Comparison of ENCODE assay signal across 8 cellular contexts in genomic region chrX:38806875-38807601, GRCh38. TPM values are rescaled to one million over a fixed set of nuclear protein-coding genes. Genes with fewer than 3 reads are reported as not detected.
DNase-seq lines count a peak whose midpoint lies in the region; ATAC-seq, FAIRE-seq and TF ChIP-seq lines count a peak whose summit lies in the region.

No MANE protein-coding gene starts in this region.

- no peak for TF ChIP-seq RAD21 in A549 (conservative IDR thresholded peaks at IDR 0.05 in 1 of 2, IDR thresholded peaks at IDR 0.05 in 1 of 2)

- TF ChIP-seq EP300 in A549 (IDR thresholded peaks at IDR 0.05) = no peak

- peak; percentile 61 for FAIRE-seq in A549 (lab: Jason Lieb, UNC)

- no peak for DNase-seq in A549 (ENCODE audit: low read depth in 1 of 2, low spot score in 1 of 2)
- DNase-seq in HAP-1 (ENCODE audit: low spot score in 2 of 2) = peak; percentile 32 to 40
- DNase-seq in astrocyte of the cerebellum (ENCODE audit: low read depth) = no peak
- DNase-seq in lung (ENCODE audit: low spot score) = no peak
- no peak for DNase-seq in NCI-H446 treated with DMSO at 0.1 percent for 48 hours (lab: John Stamatoyannopoulos, UW)
- DNase-seq in left colon = no peak

- CTCF ChIA-PET in A549 (lab: Yijun Ruan, JAX) = no interaction called here

- H3K4me1 ChIP-seq in A549 (peaks cover 31% of the 10 kb centered on the region), HAP-1 (peaks cover 18% of the 10 kb centered on the region), lung (ENCODE audit: control insufficient read depth in 2 of 2, insufficient read depth in 2 of 2, low read length in 2 of 2) (peaks cover 0 to 2% of the 10 kb centered on the region in 2 donors)

- no peak for ATAC-seq in A549
- ATAC-seq in lung (ENCODE audit: insufficient read depth, low FRiP score) = no peak
- no peak for ATAC-seq in HG03342 (IDR thresholded peaks at IDR 0.05; ENCODE audit: unreplicated experiment)
- ATAC-seq in GM18517 (IDR thresholded peaks at IDR 0.05; ENCODE audit: unreplicated experiment) = no peak
- no peak for ATAC-seq in left colon

- peaks cover 31% of the 10 kb centered on the region for H3K36me3 ChIP-seq in HAP-1 (replicated peaks)
- peaks cover 0 to 5% of the 10 kb centered on the region in 2 donors for H3K36me3 ChIP-seq in lung (ENCODE audit: control insufficient read depth in 2 of 2, insufficient read depth in 2 of 2, low read length in 2 of 2)

- H3K27ac ChIP-seq in A549 (peak overlapping the region; percentile 98 to 100), lung (ENCODE audit: low read depth in 1 of 2, low read length in 1 of 2) (peak overlapping the region; percentile 45 to 58)

- 50% methylated on average over 7 of the region's 7 CpGs for WGBS in A549 (ENCODE audit: missing lambda C conversion rate)
- WGBS in lung, 2 donors = 22 to 48% methylated on average over 7 of the region's 7 CpGs

- TF ChIP-seq POLR2A in A549 (IDR thresholded peaks at IDR 0.05; ENCODE audit: low read length) = no peak

- H3K27me3 ChIP-seq in HAP-1 (ENCODE audit: low read depth) = no peaks in the 10 kb centered on the region
- H3K27me3 ChIP-seq in lung (ENCODE audit: control insufficient read depth, insufficient read depth) = no peaks in the 10 kb centered on the region

- H3K4me3 ChIP-seq in A549 = peak overlapping the region; percentile 78
- peak overlapping the region; percentile 91 for H3K4me3 ChIP-seq in HAP-1
- H3K4me3 ChIP-seq in astrocyte of the cerebellum (ENCODE audit: low read depth, low read length) = peak overlapping the region; percentile 62
- no peak overlapping the region for H3K4me3 ChIP-seq in lung

- in situ Hi-C loops in HAP-1 (cut with MboI; ENCODE audit: low sequenced_read_pairs) = no loop called here
- in situ Hi-C loops in astrocyte of the cerebellum (cut with HindIII; ENCODE audit: low sequenced_read_pairs) = no loop called here

- peak overlapping the region; percentile 99 for H3K4me2 ChIP-seq in A549

- TF ChIP-seq CTCF in A549 (IDR thresholded peaks at IDR 0.05) (no peak), astrocyte of the cerebellum (IDR thresholded peaks at IDR 0.05; ENCODE audit: low read depth, low read length, missing control alignments) (no peak), lung (IDR thresholded peaks at IDR 0.05; ENCODE audit: control extremely low read depth, extremely low read depth) (no peak)

- POLR2A ChIA-PET in A549 (lab: Yijun Ruan, JAX) = interaction anchor here (1.1 kb wide), 1 partner anchor 13 kb away, joined by 3 read pairs; no protein-coding TSS in a partner anchor

- no peaks in the 10 kb centered on the region for H3K9me3 ChIP-seq in A549
- H3K9me3 ChIP-seq in HAP-1 = no peaks in the 10 kb centered on the region
- peaks cover 0 to 9% of the 10 kb centered on the region in 2 donors for H3K9me3 ChIP-seq in lung (ENCODE audit: control insufficient read depth in 2 of 2, insufficient read depth in 1 of 2, low read length in 1 of 2)

- intact Hi-C loops in left colon (cut with DNase I, micrococcal nuclease) = no loop called here

TF ChIP-seq in A549, 52 proteins besides CTCF, POLR2A, EP300 and RAD21:
- TF ChIP-seq MYC (IDR thresholded peaks at IDR 0.05; ENCODE audit: borderline replicate concordance, low read length) (no peak), POLR2AphosphoS2 (conservative IDR thresholded peaks at IDR 0.05; ENCODE audit: low read length) (no peak), BHLHE40 (IDR thresholded peaks at IDR 0.05; ENCODE audit: low read depth, low read length) (no peak), NR3C1 (IDR thresholded peaks at IDR 0.05) (no peak), SREBF2 (IDR thresholded peaks at IDR 0.05) (no peak), ESRRA (IDR thresholded peaks at IDR 0.05; ENCODE audit: borderline replicate concordance, low read length) (no peak), JUNB (IDR thresholded peaks at IDR 0.05) (no peak), E2F6 (IDR thresholded peaks at IDR 0.05; ENCODE audit: borderline replicate concordance, low read depth) (no peak), CHD2 (IDR thresholded peaks at IDR 0.05; ENCODE audit: low read length, partially characterized antibody) (no peak), PBX3 (IDR thresholded peaks at IDR 0.05) (no peak), CEBPB (IDR thresholded peaks at IDR 0.05) (no peak), ELK1 (IDR thresholded peaks at IDR 0.05; ENCODE audit: low read depth, low read length) (no peak), FOSB (CRISPR knock-in tag; IDR thresholded peaks at IDR 0.05) (no peak), CHD4 (IDR thresholded peaks at IDR 0.05; ENCODE audit: borderline replicate concordance) (no peak), KDM5A (IDR thresholded peaks at IDR 0.05) (no peak), RNF2 (IDR thresholded peaks at IDR 0.05; ENCODE audit: borderline replicate concordance, low read depth) (no peak)
- TF ChIP-seq, protein P1, sequence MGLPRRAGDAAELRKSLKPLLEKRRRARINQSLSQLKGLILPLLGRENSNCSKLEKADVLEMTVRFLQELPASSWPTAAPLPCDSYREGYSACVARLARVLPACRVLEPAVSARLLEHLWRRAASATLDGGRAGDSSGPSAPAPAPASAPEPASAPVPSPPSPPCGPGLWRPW (IDR thresholded peaks at IDR 0.05) = no peak

RNA-seq across cellular contexts. Expression of gene MID1IP1, which starts 5.8 kb away (rescaled TPM):
- 41.7 and 56.5 TPM in 2 replicates for polyA plus RNA-seq in A549 (2011; rRNA removed)
- polyA plus RNA-seq in A549 (2012; cell fraction: cytosol; rRNA removed) = 63.5 and 77.4 TPM in 2 replicates
- polyA plus RNA-seq in A549 (2012; cell fraction: nucleus; rRNA removed) = 81.8 and 93.1 TPM in 2 replicates
- polyA plus RNA-seq in A549 (2017; fragmentation: RNase III; extraction: RNeasy Plus Mini Kit Qiagen cat#74134 plus additional on column Dnase treatment) = 32.5 to 41.9 TPM (median 40.1 TPM) in 3 replicates
- 17.1 and 23.1 TPM in 2 replicates for polyA minus RNA-seq in A549 (2011; rRNA and poly(A)+ RNA removed)
- 100 to 1,000 TPM in 1 of 2 donors, 10 to 100 TPM in 1; 49.0 to 130 TPM for total RNA-seq in lung
- polyA plus RNA-seq in lung = 100 to 1,000 TPM in 1 of 2 donors, 10 to 100 TPM in 1; 84.7 to 156 TPM
- 10 to 100 TPM; 33.3 to 34.0 TPM for total RNA-seq in left colon

Comparison
In these comparisons a context has a peak if more than half of its experiments do, and no peak if none do; other contexts are left out.
1. DNase-seq: peak in HAP-1 (2 of 2); none in A549 (0 of 2), astrocyte of the cerebellum (single experiment), lung (single experiment), NCI-H446 treated with DMSO at 0.1 percent for 48 hours (single experiment) and left colon (0 of 2).